1 cellular context compared by ENCODE assay signal in genomic region chr7:84998665-84999064, GRCh38.
TF ChIP-seq lines count a peak whose summit lies in the region.

No MANE protein-coding gene starts in this region.

TF ChIP-seq in K562, 482 proteins besides CTCF, POLR2A, EP300 and RAD21 (continued from another document):
- TF ChIP-seq FOXO4 (CRISPR knock-in tag; IDR thresholded peaks at IDR 0.05) (no peak), ZNF280B (CRISPR knock-in tag; IDR thresholded peaks at IDR 0.05) (no peak), PCBP2 (IDR thresholded peaks at IDR 0.05; ENCODE audit: low read depth, low read length, poor library complexity, severe bottlenecking) (no peak)
TF ChIP-seq in K562: peak in this region for 0.
